22 cellular contexts compared by ENCODE assay signal in the genomic region with DNA sequence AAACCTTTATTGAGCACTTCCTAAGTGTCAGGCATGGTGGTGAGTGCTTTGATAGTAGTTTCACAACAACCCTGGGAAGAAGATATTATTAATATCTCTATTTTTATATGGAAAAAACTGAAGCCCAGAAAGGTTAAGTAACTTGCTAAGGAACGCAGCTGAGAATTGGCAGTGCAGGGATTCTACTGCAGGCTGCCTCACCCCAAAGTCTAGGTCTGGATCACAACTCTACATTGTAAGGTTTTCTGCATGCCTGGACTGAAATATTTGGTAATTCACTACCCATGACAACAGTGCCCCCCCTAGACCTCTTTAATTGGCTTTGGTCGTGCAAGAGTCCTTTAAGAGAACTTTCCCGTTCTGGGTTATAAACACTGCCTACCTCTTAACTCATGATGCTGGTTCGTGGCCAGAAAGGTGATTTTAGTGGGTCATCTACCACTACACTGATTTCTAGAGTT.
DNase-seq lines count a peak whose midpoint lies in the region; ATAC-seq and TF ChIP-seq lines count a peak whose summit lies in the region.
"Had no signal": no experiment of that assay in that cellular context is flagged by ENCODE, and none has a peak within 500 bp of the region (broad histone marks: within the 10 kb centered on the region; RNA-seq: fewer than 3 reads in every experiment).

No MANE protein-coding gene starts in this region.

- no peak overlapping the region for H2BK5ac ChIP-seq in mesenchymal stem cell (ENCODE audit: low read depth, low read length, poor library complexity, severe bottlenecking)

- CTCF ChIA-PET in Calu3 (lab: Charles Lee), result no interaction called here

- H3K27me3 ChIP-seq in Karpas-422 (ENCODE audit: low read length), result no peaks in the 10 kb centered on the region
- H3K27me3 ChIP-seq in mesenchymal stem cell (ENCODE audit: control insufficient read depth in 1 of 2, insufficient read depth in 1 of 2, low read length in 2 of 2), result no peaks in the 10 kb centered on the region
- H3K27me3 ChIP-seq: heart left ventricle, left lung, right atrium auricular region had no signal

- H3K23ac ChIP-seq in mesenchymal stem cell (ENCODE audit: low read length in 2 of 2), result no peak overlapping the region

- no peaks in the 10 kb centered on the region for H3K36me3 Mint-ChIP-seq in Calu3 (ENCODE audit: insufficient read depth, unreplicated experiment)
- H3K36me3 Mint-ChIP-seq: IgD-negative memory B cell; naive thymus-derived CD8-positive, alpha-beta T cell; stimulated activated effector memory CD8-positive, alpha-beta T cell treated with anti-CD3 and anti-CD28 coated beads, Interleukin-12 subunit alpha, Interleukin-12 subunit beta, amount 100 ng/mL, for 72 hours had no signal

- H3K9me3 ChIP-seq in Karpas-422 (ENCODE audit: low read length) (no peaks in the 10 kb centered on the region), mesenchymal stem cell (ENCODE audit: control insufficient read depth, low read length) (no peaks in the 10 kb centered on the region)
- H3K9me3 ChIP-seq: heart left ventricle, left lung, right atrium auricular region had no signal

- H4K20me1 ChIP-seq in Karpas-422 (ENCODE audit: insufficient read depth, low read depth, low read length), result no peaks in the 10 kb centered on the region

- TF ChIP-seq CTCF in Calu3 (IDR thresholded peaks at IDR 0.05; ENCODE audit: unreplicated experiment), result no peak
- TF ChIP-seq CTCF in astrocyte of the spinal cord (IDR thresholded peaks at IDR 0.05; ENCODE audit: low read depth, low read length), result peak; percentile 3

- H3K27ac ChIP-seq in Karpas-422 (ENCODE audit: low read length), result no peak overlapping the region
- H3K27ac ChIP-seq in mesenchymal stem cell (ENCODE audit: low read length, poor library complexity, severe bottlenecking), result no peak overlapping the region
- H3K27ac ChIP-seq: C4-2B, heart left ventricle, left lung, right atrium auricular region had no signal

- no peaks in the 10 kb centered on the region for H3K4me1 ChIP-seq in Karpas-422 (ENCODE audit: low read length)
- no peaks in the 10 kb centered on the region for H3K4me1 ChIP-seq in mesenchymal stem cell (ENCODE audit: control insufficient read depth, insufficient read depth, low read depth, low read length)
- H3K4me1 ChIP-seq: heart left ventricle, left lung, right atrium auricular region had no signal

- H3K9me2 ChIP-seq in Karpas-422 (replicated peaks; ENCODE audit: insufficient read depth, low read length), result no peaks in the 10 kb centered on the region

- H3K9me3 Mint-ChIP-seq in Calu3 (ENCODE audit: low read depth, unreplicated experiment), result no peaks in the 10 kb centered on the region
- H3K9me3 Mint-ChIP-seq: activated CD8-positive, alpha-beta T cell treated with anti-CD3 and anti-CD28 coated beads for 36 hours; IgD-negative memory B cell; naive thymus-derived CD8-positive, alpha-beta T cell; stimulated activated effector memory CD8-positive, alpha-beta T cell treated with anti-CD3 and anti-CD28 coated beads, Interleukin-12 subunit alpha, Interleukin-12 subunit beta, amount 100 ng/mL, for 72 hours had no signal

- no peak overlapping the region for H3K4me3 Mint-ChIP-seq in Calu3 (ENCODE audit: low read depth, unreplicated experiment)
- H3K4me3 Mint-ChIP-seq: activated CD8-positive, alpha-beta T cell treated with anti-CD3 and anti-CD28 coated beads for 36 hours; IgD-negative memory B cell; naive thymus-derived CD8-positive, alpha-beta T cell; stimulated activated effector memory CD8-positive, alpha-beta T cell treated with anti-CD3 and anti-CD28 coated beads, Interleukin-12 subunit alpha, Interleukin-12 subunit beta, amount 100 ng/mL, for 72 hours had no signal

- DNase-seq in Calu3 (no peak), Karpas-422 (peak; percentile 23), astrocyte of the spinal cord (ENCODE audit: low read depth, low spot score) (peak; percentile 15), mesenchymal stem cell (no peak), posterior vena cava (ENCODE audit: low spot score) (no peak), sciatic nerve (ENCODE audit: low spot score) (no peak)
- DNase-seq: activated CD8-positive, alpha-beta T cell treated with anti-CD3 and anti-CD28 coated beads for 36 hours; activated gamma-delta T cell treated with Interleukin-2 at 50 U/mL for 16 hours; caudate nucleus; heart left ventricle; left lung; naive thymus-derived CD8-positive, alpha-beta T cell; NCI-H526 treated with DMSO at 0.1 percent for 48 hours; Right ventricle myocardium superior; stimulated activated CD4-positive, alpha-beta T cell treated with anti-CD3 and anti-CD28 coated beads, Interleukin-4, amount 100 ng/mL, for 4 hours; T1000 had no signal

- intact Hi-C loops in Calu3 (cut with micrococcal nuclease; ENCODE audit: unreplicated experiment), result no loop called here
- intact Hi-C loops in posterior vena cava (cut with DNase I), result no loop called here
- intact Hi-C loops in sciatic nerve (cut with DNase I), result no loop called here

- H3K9ac ChIP-seq in Karpas-422 (ENCODE audit: low read length), result no peak overlapping the region
- H3K9ac ChIP-seq in mesenchymal stem cell (ENCODE audit: low read length), result peak overlapping the region; percentile 39

- no peak overlapping the region for H3K4me2 ChIP-seq in Karpas-422 (ENCODE audit: low read depth, low read length, poor library complexity, severe bottlenecking)
- H3K4me2 ChIP-seq in mesenchymal stem cell (ENCODE audit: low read length, poor library complexity, severe bottlenecking), result no peak overlapping the region

- H3K36me3 ChIP-seq in Karpas-422 (ENCODE audit: insufficient read depth, low read length), result no peaks in the 10 kb centered on the region
- no peaks in the 10 kb centered on the region for H3K36me3 ChIP-seq in mesenchymal stem cell (ENCODE audit: control insufficient read depth in 1 of 2, insufficient read depth in 2 of 2, low read depth in 1 of 2, low read length in 2 of 2)
- H3K36me3 ChIP-seq: heart left ventricle, left lung, right atrium auricular region had no signal

- peak overlapping the region; percentile 22 for H3K27ac Mint-ChIP-seq in Calu3 (ENCODE audit: unreplicated experiment)
- H3K27ac Mint-ChIP-seq: activated CD8-positive, alpha-beta T cell treated with anti-CD3 and anti-CD28 coated beads for 36 hours; IgD-negative memory B cell; naive thymus-derived CD8-positive, alpha-beta T cell; stimulated activated effector memory CD8-positive, alpha-beta T cell treated with anti-CD3 and anti-CD28 coated beads, Interleukin-12 subunit alpha, Interleukin-12 subunit beta, amount 100 ng/mL, for 72 hours had no signal

- H3K79me1 ChIP-seq in mesenchymal stem cell (replicated peaks; ENCODE audit: low read length, poor library complexity, severe bottlenecking), result no peaks in the 10 kb centered on the region

- H3K18ac ChIP-seq in mesenchymal stem cell (ENCODE audit: low read depth in 1 of 2, low read length in 2 of 2), result no peak overlapping the region

- BruUV-seq in Calu3 (replicated peaks; lab: Mats Ljungman, UMichigan), result no TSS peak

- no peak overlapping the region for H2AK5ac ChIP-seq in mesenchymal stem cell (ENCODE audit: low read length, severe bottlenecking)

- H3K4me3 ChIP-seq in Karpas-422 (ENCODE audit: low read length) (no peak overlapping the region), astrocyte of the spinal cord (ENCODE audit: low read depth, low read length) (no peak overlapping the region), mesenchymal stem cell (ENCODE audit: insufficient read depth in 1 of 2, low read depth in 1 of 2, low read length in 2 of 2) (no peak overlapping the region)
- H3K4me3 ChIP-seq: heart left ventricle, left lung, right atrium auricular region had no signal

- no peak overlapping the region for H4K91ac ChIP-seq in mesenchymal stem cell (ENCODE audit: low read length)

- in situ Hi-C loops in astrocyte of the spinal cord (cut with HindIII; ENCODE audit: low sequenced_read_pairs), result no loop called here

- H2BK120ac ChIP-seq in mesenchymal stem cell (ENCODE audit: low read depth, low read length), result no peak overlapping the region

- no peak overlapping the region for H2BK15ac ChIP-seq in mesenchymal stem cell (ENCODE audit: low read depth, poor library complexity, severe bottlenecking)

- H2AFZ ChIP-seq in Karpas-422 (ENCODE audit: low read length), result no peak overlapping the region
- no peak overlapping the region for H2AFZ ChIP-seq in mesenchymal stem cell (ENCODE audit: low read depth, low read length)

- H2BK12ac ChIP-seq in mesenchymal stem cell (ENCODE audit: low read length in 2 of 2), result no peak overlapping the region

- no peak for ATAC-seq in sciatic nerve
- ATAC-seq in HG02588 (IDR thresholded peaks at IDR 0.05; ENCODE audit: unreplicated experiment), result no peak
- no peak for ATAC-seq in HG03520 (IDR thresholded peaks at IDR 0.05; ENCODE audit: unreplicated experiment)
- ATAC-seq: activated CD8-positive, alpha-beta T cell treated with anti-CD3 and anti-CD28 coated beads for 36 hours; heart left ventricle; left lung; naive thymus-derived CD8-positive, alpha-beta T cell; stimulated activated effector memory CD8-positive, alpha-beta T cell treated with anti-CD3 and anti-CD28 coated beads, Interleukin-12 subunit alpha, Interleukin-12 subunit beta, amount 100 ng/mL, for 72 hours had no signal

- WGBS in mesenchymal stem cell, result 97% methylated on average over 4 of the region's 4 CpGs

- no peak overlapping the region for H3K4ac ChIP-seq in mesenchymal stem cell (ENCODE audit: low read depth in 1 of 2, low read length in 2 of 2)

- H3K4me1 Mint-ChIP-seq in Calu3 (ENCODE audit: low read depth, unreplicated experiment), result peaks cover 28% of the 10 kb centered on the region
- H3K4me1 Mint-ChIP-seq: IgD-negative memory B cell; naive thymus-derived CD8-positive, alpha-beta T cell; stimulated activated effector memory CD8-positive, alpha-beta T cell treated with anti-CD3 and anti-CD28 coated beads, Interleukin-12 subunit alpha, Interleukin-12 subunit beta, amount 100 ng/mL, for 72 hours had no signal

- H4K8ac ChIP-seq in mesenchymal stem cell (ENCODE audit: low read length), result no peak overlapping the region

- no peaks in the 10 kb centered on the region for H3K27me3 Mint-ChIP-seq in Calu3 (ENCODE audit: unreplicated experiment)
- H3K27me3 Mint-ChIP-seq: IgD-negative memory B cell had no signal

- no peaks in the 10 kb centered on the region for H3K79me2 ChIP-seq in Karpas-422 (ENCODE audit: low read length)

- no peak overlapping the region for H3K14ac ChIP-seq in mesenchymal stem cell (ENCODE audit: low read length in 2 of 2)

Comparison
In these comparisons a context has a peak if more than half of its experiments do, and no peak if none do; other contexts are left out.
1. DNase-seq: peak in Karpas-422 (single experiment) and astrocyte of the spinal cord (single experiment); none in Calu3 (single experiment), mesenchymal stem cell (single experiment), posterior vena cava (single experiment) and sciatic nerve (single experiment).